1 cellular context compared by ENCODE assay signal in genomic region chr2:95354925-95355324, GRCh38.
TF ChIP-seq lines count a peak whose summit lies in the region.

No MANE protein-coding gene starts in this region.

TF ChIP-seq in IMR-90, 13 proteins besides CTCF, POLR2A, EP300 and RAD21:
- TF ChIP-seq RFX5 (IDR thresholded peaks at IDR 0.05; ENCODE audit: low read depth, low read length) (no peak), MAFK (IDR thresholded peaks at IDR 0.05; ENCODE audit: low read depth, low read length) (no peak), SMC3 (IDR thresholded peaks at IDR 0.05; ENCODE audit: low read depth, low read length) (no peak), NFE2L2 (IDR thresholded peaks at IDR 0.05; ENCODE audit: low read depth, low read length) (no peak), BHLHE40 (IDR thresholded peaks at IDR 0.05; ENCODE audit: low read depth, low read length) (no peak), CHD1 (IDR thresholded peaks at IDR 0.05; ENCODE audit: low read depth, low read length) (no peak), ELK1 (IDR thresholded peaks at IDR 0.05; ENCODE audit: borderline replicate concordance, low read depth, low read length) (no peak), FOS (IDR thresholded peaks at IDR 0.05; ENCODE audit: low read depth, low read length) (no peak), USF2 (IDR thresholded peaks at IDR 0.05; ENCODE audit: low read depth, low read length) (no peak), RCOR1 (IDR thresholded peaks at IDR 0.05; ENCODE audit: insufficient replicate concordance, low read length) (no peak), MAZ (IDR thresholded peaks at IDR 0.05; ENCODE audit: borderline replicate concordance, low read depth, low read length) (no peak), MXI1 (IDR thresholded peaks at IDR 0.05; ENCODE audit: borderline replicate concordance, low read depth, low read length) (no peak)
